In genomic region chr4:39062094-39062493, GRCh38 we compare ENCODE assay signal across 8 cellular contexts. TPM values are rescaled to one million over a fixed set of nuclear protein-coding genes. Genes with fewer than 3 reads are reported as not detected.
A peak's percentile ranks its signal among the peaks of the same experiment; 100 is the strongest.
DNase-seq lines count a peak whose midpoint lies in the region; TF ChIP-seq lines count a peak whose summit lies in the region.

KLHL5 (plus strand) TSS chr4:39062232; CDS start chr4:39062653, 421 bp downstream.

- no peaks in the 10 kb centered on the region for H3K9me3 ChIP-seq in BE2C

- H3K36me3 ChIP-seq in BE2C, result no peaks in the 10 kb centered on the region

- H3K27me3 Mint-ChIP-seq in activated naive CD8-positive, alpha-beta T cell treated with anti-CD3 and anti-CD28 coated beads for 36 hours, result no peaks in the 10 kb centered on the region

- no peak within 1 kb of the TSS for H3K4me3 Mint-ChIP-seq in activated naive CD8-positive, alpha-beta T cell treated with anti-CD3 and anti-CD28 coated beads for 36 hours

- H3K4me1 Mint-ChIP-seq in activated naive CD8-positive, alpha-beta T cell treated with anti-CD3 and anti-CD28 coated beads for 36 hours, result peaks cover 12% of the 10 kb centered on the region

- no peak for TF ChIP-seq CTCF in BE2C (IDR thresholded peaks at IDR 0.05; ENCODE audit: low read depth, low read length)
- no peak for TF ChIP-seq CTCF in fibroblast of mammary gland (conservative IDR thresholded peaks at IDR 0.05; ENCODE audit: control insufficient read depth, insufficient read depth, low read depth, low read length)

- H3K36me3 Mint-ChIP-seq in activated naive CD8-positive, alpha-beta T cell treated with anti-CD3 and anti-CD28 coated beads for 36 hours, result peaks cover 1% of the 10 kb centered on the region

- no peak within 1 kb of the TSS for H3K27ac Mint-ChIP-seq in activated naive CD8-positive, alpha-beta T cell treated with anti-CD3 and anti-CD28 coated beads for 36 hours

- no peaks in the 10 kb centered on the region for H3K27me3 ChIP-seq in BE2C

- no peaks in the 10 kb centered on the region for H3K9me3 Mint-ChIP-seq in activated naive CD8-positive, alpha-beta T cell treated with anti-CD3 and anti-CD28 coated beads for 36 hours

- DNase-seq in BE2C (no peak), NCI-H460 (ENCODE audit: extremely low read depth, low read depth) (no peak), fibroblast of mammary gland (ENCODE audit: low read depth) (peak; percentile 21), myocyte (ENCODE audit: low read depth) (no peak), NCI-H2029 treated with DMSO at 0.1 percent for 48 hours (lab: John Stamatoyannopoulos, UW) (no peak), NCI-H128 (lab: John Stamatoyannopoulos, UW; ENCODE audit: unreplicated experiment) (no peak), DMS79 (lab: John Stamatoyannopoulos, UW) (no peak)
- no peak for DNase-seq in activated naive CD8-positive, alpha-beta T cell treated with anti-CD3 and anti-CD28 coated beads for 36 hours

- H3K4me3 ChIP-seq in BE2C (ENCODE audit: low read depth, low read length) (peak within 1 kb of the TSS; percentile 60), fibroblast of mammary gland (ENCODE audit: control insufficient read depth, low read depth, low read length) (no peak within 1 kb of the TSS)

- peaks cover 4% of the 10 kb centered on the region; the same call in 1 of the 2 replicates for H3K4me1 ChIP-seq in BE2C

RNA-seq across cellular contexts. Expression of gene KLHL5, which starts in this region (rescaled TPM):
- 13.1 TPM for polyA plus RNA-seq in BE2C (2012; ENCODE audit: insufficient read depth, insufficient read length, low read depth)
- 46.2 and 55.1 TPM in 2 replicates for total RNA-seq in NCI-H460 (2014; rRNA removed; shearing (Covaris generic))
- 29.3 and 42.8 TPM in 2 replicates for polyA plus RNA-seq in NCI-H460 (2014; cell fraction: nucleus; rRNA removed)
- total RNA-seq in myocyte, result 51.2 and 53.6 TPM in 2 replicates
- polyA plus RNA-seq in myocyte (2012), result 38.5 TPM
- 1 to 10 TPM; 8.3 to 9.3 TPM for total RNA-seq in activated naive CD8-positive, alpha-beta T cell treated with anti-CD3 and anti-CD28 coated beads for 36 hours
